In genomic region chr12:70366581-70367267, GRCh38 we compare ENCODE assay signal across 8 cellular contexts. TPM values are rescaled to one million over a fixed set of nuclear protein-coding genes. Genes with fewer than 3 reads are reported as not detected.
DNase-seq lines count a peak whose midpoint lies in the region; ATAC-seq and TF ChIP-seq lines count a peak whose summit lies in the region.

No MANE protein-coding gene starts in this region.

- intact Hi-C loops in right cardiac atrium (cut with DNase I): loop anchor here in 2 of 4 donors (10.0 kb wide), 2 partner anchors 122 to 208 kb away; partner anchors contain the start of gene CNOT2 (in 1 of the 2)

- under 1% methylated on average over 71 of the region's 71 CpGs for WGBS in right cardiac atrium

- peaks cover 27 to 35% (median 27%) of the 10 kb centered on the region in 3 donors for H3K4me1 Mint-ChIP-seq in T-cell
- peaks cover 23% of the 10 kb centered on the region for H3K4me1 Mint-ChIP-seq in activated naive CD8-positive, alpha-beta T cell treated with anti-CD3 and anti-CD28 coated beads, Interleukin-2, amount 50 U/mL, for 24 hours

- ATAC-seq in GM21576 (IDR thresholded peaks at IDR 0.05; ENCODE audit: unreplicated experiment) (peak; percentile 37), T-cell (replicated peaks in 1 of 4) (peak; percentile 73 to 79 (median 76)), right cardiac atrium (peak; percentile 25 to 42)
- peak; percentile 58 for ATAC-seq in activated naive CD8-positive, alpha-beta T cell treated with anti-CD3 and anti-CD28 coated beads, Interleukin-2, amount 50 U/mL, for 24 hours

- H3K4me3 ChIP-seq in right cardiac atrium (ENCODE audit: low read length): peak overlapping the region; percentile 99
- H3K4me3 ChIP-seq in retinal pigment epithelial cell (ENCODE audit: low read length): peak overlapping the region; percentile 75

- peak overlapping the region; percentile 10 for H3K27ac ChIP-seq in right cardiac atrium (ENCODE audit: low read length)

- no peaks in the 10 kb centered on the region for H3K9me3 ChIP-seq in right cardiac atrium (ENCODE audit: control insufficient read depth, low read length)

- H3K9me3 Mint-ChIP-seq in T-cell: no peaks in the 10 kb centered on the region
- H3K9me3 Mint-ChIP-seq in activated naive CD8-positive, alpha-beta T cell treated with anti-CD3 and anti-CD28 coated beads, Interleukin-2, amount 50 U/mL, for 24 hours: no peaks in the 10 kb centered on the region

- no peaks in the 10 kb centered on the region for H3K36me3 Mint-ChIP-seq in T-cell
- H3K36me3 Mint-ChIP-seq in activated naive CD8-positive, alpha-beta T cell treated with anti-CD3 and anti-CD28 coated beads, Interleukin-2, amount 50 U/mL, for 24 hours (ENCODE audit: low read depth): no peaks in the 10 kb centered on the region

- POLR2A ChIA-PET in T-cell (lab: Charles Lee): interaction anchor here (0.6 to 1.1 kb wide), 4 partner anchors 11 to 1389 kb away, joined by 3 to 11 read pairs (median 6); no protein-coding TSS in a partner anchor

- TF ChIP-seq EP300 in Ishikawa (IDR thresholded peaks at IDR 0.05; ENCODE audit: borderline replicate concordance): no peak

- H3K4me3 Mint-ChIP-seq in T-cell: peak overlapping the region; percentile 93 to 98 (median 94)
- H3K4me3 Mint-ChIP-seq in activated naive CD8-positive, alpha-beta T cell treated with anti-CD3 and anti-CD28 coated beads, Interleukin-2, amount 50 U/mL, for 24 hours: peak overlapping the region; percentile 87

- DNase-seq in Daoy (ENCODE audit: low read depth): peak; percentile 63
- peak; percentile 53 to 80 (median 68) for DNase-seq in T-cell
- peak; percentile 51 for DNase-seq in activated naive CD8-positive, alpha-beta T cell treated with anti-CD3 and anti-CD28 coated beads, Interleukin-2, amount 50 U/mL, for 24 hours
- DNase-seq in right cardiac atrium: peak; percentile 29 to 70 (median 68)
- no peak for DNase-seq in retinal pigment epithelial cell (ENCODE audit: low read depth)
- no peak for DNase-seq in kidney glomerular epithelial cell (lab: John Stamatoyannopoulos, UW)

- H3K4me1 ChIP-seq in right cardiac atrium (ENCODE audit: control insufficient read depth, insufficient read depth, low read length): peaks cover 2% of the 10 kb centered on the region

- no peak; the same call in 1 of the 2 replicates for TF ChIP-seq RAD21 in Ishikawa (IDR thresholded peaks at IDR 0.05; ENCODE audit: low read depth)

- no peak for TF ChIP-seq CTCF in retinal pigment epithelial cell (conservative IDR thresholded peaks at IDR 0.05; ENCODE audit: low read depth, low read length)

- H3K27me3 ChIP-seq in right cardiac atrium (ENCODE audit: control insufficient read depth, insufficient read depth): no peaks in the 10 kb centered on the region

- CTCF ChIA-PET in T-cell (lab: Charles Lee): interaction anchor here in 1 of 2 donors (0.6 kb wide), 1 partner anchor 9 kb away, joined by 3 read pairs; no protein-coding TSS in a partner anchor

- peak overlapping the region; percentile 78 to 85 for H3K27ac Mint-ChIP-seq in T-cell
- peak overlapping the region; percentile 54 for H3K27ac Mint-ChIP-seq in activated naive CD8-positive, alpha-beta T cell treated with anti-CD3 and anti-CD28 coated beads, Interleukin-2, amount 50 U/mL, for 24 hours

- peaks cover 0 to 6% of the 10 kb centered on the region in 2 donors for H3K27me3 Mint-ChIP-seq in T-cell
- H3K27me3 Mint-ChIP-seq in activated naive CD8-positive, alpha-beta T cell treated with anti-CD3 and anti-CD28 coated beads, Interleukin-2, amount 50 U/mL, for 24 hours: peaks cover 9% of the 10 kb centered on the region

TF ChIP-seq in Ishikawa, 13 proteins besides CTCF, POLR2A, EP300 and RAD21:
- TF ChIP-seq ZBTB7A (IDR thresholded peaks at IDR 0.05; ENCODE audit: low read depth) (peak; percentile 30; the same call in 1 of the 2 replicates), REST (IDR thresholded peaks at IDR 0.05; ENCODE audit: low read depth) (no peak), TAF1 (IDR thresholded peaks at IDR 0.05; ENCODE audit: low read depth) (peak; percentile 45; the same call in 1 of the 2 replicates), MAX (IDR thresholded peaks at IDR 0.05) (peak; percentile 73)

RNA-seq across cellular contexts. Expression of gene KCNMB4, which starts 0.6 kb away (rescaled TPM):
- total RNA-seq in Daoy (2014; rRNA removed; shearing (Covaris generic)): 1.1 and 1.4 TPM in 2 replicates
- total RNA-seq in T-cell: 1 to 10 TPM in 4 of 5 donors, under 1 TPM in 1; 0.79 to 2.6 (median 1.5) TPM
- total RNA-seq in right cardiac atrium: 1 to 10 TPM; 2.4 to 4.5 (median 3.2) TPM
- 3.6 TPM for polyA plus RNA-seq in right cardiac atrium

Comparison
In these comparisons a context has a peak if more than half of its experiments do, and no peak if none do; other contexts are left out.
1. DNase-seq: peak in Daoy (single experiment), T-cell (34 of 34), activated naive CD8-positive, alpha-beta T cell treated with anti-CD3 and anti-CD28 coated beads, Interleukin-2, amount 50 U/mL, for 24 hours (single experiment) and right cardiac atrium (3 of 3); none in retinal pigment epithelial cell (single experiment) and kidney glomerular epithelial cell (single experiment).
2. Peak in every context shown above with its lines, with median percentiles within 50 percentile points of each other: ATAC-seq.